15 cellular contexts compared by ENCODE assay signal in genomic region chr6:123089223-123089622, GRCh38.
"Had no signal": no experiment of that assay in that cellular context is flagged by ENCODE, and none has a peak within 500 bp of the region (broad histone marks: within the 10 kb centered on the region; RNA-seq: fewer than 3 reads in every experiment).

No MANE protein-coding gene starts in this region.

- FAIRE-seq: TTC549 had no signal

- DNase-seq: activated CD4-positive, alpha-beta T cell treated with anti-CD3 and anti-CD28 coated beads, Interleukin-2, amount 50 U/mL, for 4 hours; activated CD4-positive, CD25-positive, alpha-beta regulatory T cell; activated gamma-delta T cell; activated T-cell treated with anti-CD3 and anti-CD28 coated beads, Interleukin-2, amount 50 U/mL, for 4 hours; aorta; foreskin melanocyte; head of caudate nucleus; natural killer cell; right lobe of liver; tibial artery; uterus had no signal

- H3K4me3 ChIP-seq: breast epithelium, right lobe of liver, tibial artery, uterus had no signal

- H3K4me1 ChIP-seq: breast epithelium, right lobe of liver, tibial artery, uterus had no signal

- H3K36me3 ChIP-seq: breast epithelium, right lobe of liver, tibial artery, uterus had no signal

- H3K27ac ChIP-seq: breast epithelium, right lobe of liver, tibial artery had no signal

- ATAC-seq: activated T-cell treated with anti-CD3 and anti-CD28 coated beads, Interleukin-2, amount 50 U/mL, for 4 hours; left lobe of liver; natural killer cell; right lobe of liver; stimulated activated effector memory CD8-positive, alpha-beta T cell treated with anti-CD3 and anti-CD28 coated beads, Interleukin-12 subunit alpha, Interleukin-12 subunit beta, amount 100 ng/mL, for 72 hours had no signal

- H3K9me3 ChIP-seq: breast epithelium, right lobe of liver, tibial artery, uterus had no signal

- H3K27me3 ChIP-seq: breast epithelium, right lobe of liver, tibial artery, uterus had no signal
